In genomic region chr11:78290293-78291176, GRCh38 we compare ENCODE assay signal across 1 cellular context.
A peak's percentile ranks its signal among the peaks of the same experiment; 100 is the strongest.
TF ChIP-seq lines count a peak whose summit lies in the region.

No MANE protein-coding gene starts in this region.

TF ChIP-seq in K562, 482 proteins besides CTCF, POLR2A, EP300 and RAD21 (continued from another document and continues in another):
- peak; percentile 100 for TF ChIP-seq CEBPB (tag; IDR thresholded peaks at IDR 0.05)
- TF ChIP-seq WHSC1 (IDR thresholded peaks at IDR 0.05; ENCODE audit: low read length), result no peak
- TF ChIP-seq, protein P1, sequence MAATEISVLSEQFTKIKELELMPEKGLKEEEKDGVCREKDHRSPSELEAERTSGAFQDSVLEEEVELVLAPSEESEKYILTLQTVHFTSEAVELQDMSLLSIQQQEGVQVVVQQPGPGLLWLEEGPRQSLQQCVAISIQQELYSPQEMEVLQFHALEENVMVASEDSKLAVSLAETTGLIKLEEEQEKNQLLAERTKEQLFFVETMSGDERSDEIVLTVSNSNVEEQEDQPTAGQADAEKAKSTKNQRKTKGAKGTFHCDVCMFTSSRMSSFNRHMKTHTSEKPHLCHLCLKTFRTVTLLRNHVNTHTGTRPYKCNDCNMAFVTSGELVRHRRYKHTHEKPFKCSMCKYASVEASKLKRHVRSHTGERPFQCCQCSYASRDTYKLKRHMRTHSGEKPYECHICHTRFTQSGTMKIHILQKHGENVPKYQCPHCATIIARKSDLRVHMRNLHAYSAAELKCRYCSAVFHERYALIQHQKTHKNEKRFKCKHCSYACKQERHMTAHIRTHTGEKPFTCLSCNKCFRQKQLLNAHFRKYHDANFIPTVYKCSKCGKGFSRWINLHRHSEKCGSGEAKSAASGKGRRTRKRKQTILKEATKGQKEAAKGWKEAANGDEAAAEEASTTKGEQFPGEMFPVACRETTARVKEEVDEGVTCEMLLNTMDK (IDR thresholded peaks at IDR 0.05; ENCODE audit: borderline replicate concordance, insufficient read depth, low read depth, low read length, poor library complexity, severe bottlenecking), result no peak
- no peak for TF ChIP-seq PPARD (CRISPR knock-in tag; IDR thresholded peaks at IDR 0.05)
- no peak for TF ChIP-seq RBBP5 (IDR thresholded peaks at IDR 0.05; ENCODE audit: borderline replicate concordance, insufficient read depth, low read length, poor library complexity, severe bottlenecking)
- TF ChIP-seq FOSL1 (tag; conservative IDR thresholded peaks at IDR 0.05), result peak; percentile 89
- TF ChIP-seq ZNF764 (CRISPR knock-in tag; IDR thresholded peaks at IDR 0.05; ENCODE audit: low read depth), result no peak
- no peak for TF ChIP-seq NR4A1 (CRISPR knock-in tag; IDR thresholded peaks at IDR 0.05)
- TF ChIP-seq NR4A1 (tag; IDR thresholded peaks at IDR 0.05), result peak; percentile 69
- TF ChIP-seq ZNF263 (CRISPR knock-in tag; IDR thresholded peaks at IDR 0.05; ENCODE audit: borderline replicate concordance), result no peak
- 0 out of 2 replicates have a peak, but pooled peaks have one; percentile 7 for TF ChIP-seq MAFG (tag; conservative IDR thresholded peaks at IDR 0.05)
- peak; percentile 76 for TF ChIP-seq ZBTB40 (IDR thresholded peaks at IDR 0.05)
- no peak for TF ChIP-seq ZBTB40 (CRISPR knock-in tag; IDR thresholded peaks at IDR 0.05)
- no peak for TF ChIP-seq CREB3 (tag; conservative IDR thresholded peaks at IDR 0.05; ENCODE audit: low read depth)
- no peak for TF ChIP-seq CBX8 (IDR thresholded peaks at IDR 0.05; ENCODE audit: borderline replicate concordance, extremely low read depth, low read depth, low read length, poor library complexity, severe bottlenecking)
- no peak for TF ChIP-seq TAF15 (IDR thresholded peaks at IDR 0.05; ENCODE audit: low read depth, low read length)
- TF ChIP-seq ZNF197 (CRISPR knock-in tag; IDR thresholded peaks at IDR 0.05; ENCODE audit: low read depth), result peak; percentile 76
- TF ChIP-seq, protein P2, sequence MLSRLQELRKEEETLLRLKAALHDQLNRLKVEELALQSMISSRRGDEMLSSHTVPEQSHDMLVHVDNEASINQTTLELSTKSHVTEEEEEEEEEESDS (CRISPR knock-in tag; IDR thresholded peaks at IDR 0.05), result no peak
- no peak; the same call in 1 of the 2 replicates for TF ChIP-seq ZNF165 (CRISPR knock-in tag; IDR thresholded peaks at IDR 0.05; ENCODE audit: borderline replicate concordance)
- TF ChIP-seq CBX1 (IDR thresholded peaks at IDR 0.05; ENCODE audit: low read depth), result no peak
- peak; percentile 67 for TF ChIP-seq CXXC5 (CRISPR knock-in tag; IDR thresholded peaks at IDR 0.05)
- no peak for TF ChIP-seq SRSF3 (IDR thresholded peaks at IDR 0.05; ENCODE audit: insufficient read depth, low read length)
- TF ChIP-seq HNRNPUL1 (IDR thresholded peaks at IDR 0.05; ENCODE audit: low read length), result no peak
- peak; percentile 96 for TF ChIP-seq SOX6 (IDR thresholded peaks at IDR 0.05)
- TF ChIP-seq DNMT1 (IDR thresholded peaks at IDR 0.05), result no peak
- TF ChIP-seq HDAC8 (tag; IDR thresholded peaks at IDR 0.05), result no peak
- 0 out of 2 replicates have a peak, but pooled peaks have one; percentile 28 for TF ChIP-seq ZNF717 (CRISPR knock-in tag; IDR thresholded peaks at IDR 0.05)
- peak; percentile 25; the same call in 1 of the 2 replicates for TF ChIP-seq CBFA2T3 (IDR thresholded peaks at IDR 0.05)
- TF ChIP-seq ZNF318 (IDR thresholded peaks at IDR 0.05; ENCODE audit: borderline replicate concordance in 1 of 2, low read depth in 1 of 2), result peak in 1 of 2 experiments; percentile 98; a peak in 2 of 4 replicates
- TF ChIP-seq, protein P3, sequence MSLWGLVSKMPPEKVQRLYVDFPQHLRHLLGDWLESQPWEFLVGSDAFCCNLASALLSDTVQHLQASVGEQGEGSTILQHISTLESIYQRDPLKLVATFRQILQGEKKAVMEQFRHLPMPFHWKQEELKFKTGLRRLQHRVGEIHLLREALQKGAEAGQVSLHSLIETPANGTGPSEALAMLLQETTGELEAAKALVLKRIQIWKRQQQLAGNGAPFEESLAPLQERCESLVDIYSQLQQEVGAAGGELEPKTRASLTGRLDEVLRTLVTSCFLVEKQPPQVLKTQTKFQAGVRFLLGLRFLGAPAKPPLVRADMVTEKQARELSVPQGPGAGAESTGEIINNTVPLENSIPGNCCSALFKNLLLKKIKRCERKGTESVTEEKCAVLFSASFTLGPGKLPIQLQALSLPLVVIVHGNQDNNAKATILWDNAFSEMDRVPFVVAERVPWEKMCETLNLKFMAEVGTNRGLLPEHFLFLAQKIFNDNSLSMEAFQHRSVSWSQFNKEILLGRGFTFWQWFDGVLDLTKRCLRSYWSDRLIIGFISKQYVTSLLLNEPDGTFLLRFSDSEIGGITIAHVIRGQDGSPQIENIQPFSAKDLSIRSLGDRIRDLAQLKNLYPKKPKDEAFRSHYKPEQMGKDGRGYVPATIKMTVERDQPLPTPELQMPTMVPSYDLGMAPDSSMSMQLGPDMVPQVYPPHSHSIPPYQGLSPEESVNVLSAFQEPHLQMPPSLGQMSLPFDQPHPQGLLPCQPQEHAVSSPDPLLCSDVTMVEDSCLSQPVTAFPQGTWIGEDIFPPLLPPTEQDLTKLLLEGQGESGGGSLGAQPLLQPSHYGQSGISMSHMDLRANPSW (CRISPR knock-in tag; IDR thresholded peaks at IDR 0.05), result no peak
- TF ChIP-seq KAT2B (IDR thresholded peaks at IDR 0.05; ENCODE audit: low read depth, low read length), result no peak
- TF ChIP-seq, protein P4, sequence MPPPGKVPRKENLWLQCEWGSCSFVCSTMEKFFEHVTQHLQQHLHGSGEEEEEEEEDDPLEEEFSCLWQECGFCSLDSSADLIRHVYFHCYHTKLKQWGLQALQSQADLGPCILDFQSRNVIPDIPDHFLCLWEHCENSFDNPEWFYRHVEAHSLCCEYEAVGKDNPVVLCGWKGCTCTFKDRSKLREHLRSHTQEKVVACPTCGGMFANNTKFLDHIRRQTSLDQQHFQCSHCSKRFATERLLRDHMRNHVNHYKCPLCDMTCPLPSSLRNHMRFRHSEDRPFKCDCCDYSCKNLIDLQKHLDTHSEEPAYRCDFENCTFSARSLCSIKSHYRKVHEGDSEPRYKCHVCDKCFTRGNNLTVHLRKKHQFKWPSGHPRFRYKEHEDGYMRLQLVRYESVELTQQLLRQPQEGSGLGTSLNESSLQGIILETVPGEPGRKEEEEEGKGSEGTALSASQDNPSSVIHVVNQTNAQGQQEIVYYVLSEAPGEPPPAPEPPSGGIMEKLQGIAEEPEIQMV (tag; conservative IDR thresholded peaks at IDR 0.05; ENCODE audit: low read depth), result no peak
- no peak for TF ChIP-seq OTX1 (CRISPR knock-in tag; IDR thresholded peaks at IDR 0.05)
- no peak for TF ChIP-seq KDM5B (IDR thresholded peaks at IDR 0.05; ENCODE audit: insufficient replicate concordance, low read depth, low read length)
- TF ChIP-seq ZNF124 (CRISPR knock-in tag; IDR thresholded peaks at IDR 0.05), result no peak
- no peak for TF ChIP-seq ZNF133 (CRISPR knock-in tag; IDR thresholded peaks at IDR 0.05)
